Comparison of ENCODE assay signal across 12 cellular contexts in the genomic region with DNA sequence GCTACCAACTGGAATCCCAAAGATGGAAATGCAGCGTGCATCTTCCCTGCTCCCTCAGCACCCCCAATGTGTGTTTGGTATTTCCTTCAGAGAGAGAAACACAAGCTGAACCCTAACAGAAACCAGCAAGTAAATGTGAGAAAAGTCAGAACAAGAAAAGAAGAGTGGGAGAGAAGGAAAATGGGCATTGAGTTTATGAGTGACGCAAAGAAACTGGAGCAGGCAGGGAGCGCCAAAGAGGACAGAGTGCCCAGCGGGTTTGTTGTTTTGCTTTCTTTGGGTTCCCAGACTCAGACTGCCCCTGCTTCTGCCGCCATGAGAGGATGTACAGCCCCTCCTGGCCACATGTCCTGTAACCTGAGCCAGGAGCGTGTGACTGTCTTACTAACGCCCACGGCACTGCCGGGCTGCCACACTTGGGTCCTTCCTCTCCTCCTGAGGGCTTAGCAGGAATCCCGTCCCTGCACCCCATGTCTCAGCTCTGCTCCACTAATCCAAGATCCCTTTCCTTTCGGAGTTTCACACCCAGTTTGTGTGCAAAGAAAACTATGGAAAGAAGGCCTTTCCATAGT.
A peak's percentile ranks its signal among the peaks of the same experiment; 100 is the strongest.
DNase-seq lines count a peak whose midpoint lies in the region; TF ChIP-seq lines count a peak whose summit lies in the region.
"Had no signal": no experiment of that assay in that cellular context is flagged by ENCODE, and none has a peak within 500 bp of the region (broad histone marks: within the 10 kb centered on the region; RNA-seq: fewer than 3 reads in every experiment).

No MANE protein-coding gene starts in this region.

- peak overlapping the region; percentile 51 for H3K4me2 ChIP-seq in hepatocyte

- H2AFZ ChIP-seq in hepatocyte: no peak overlapping the region

- H3K36me3 ChIP-seq in HUES64 (ENCODE audit: insufficient read depth, low read length): peaks cover 30% of the 10 kb centered on the region
- H3K36me3 ChIP-seq in adipocyte (ENCODE audit: control insufficient read depth, insufficient read depth, low read length, severe bottlenecking): peaks cover 87% of the 10 kb centered on the region
- no peaks in the 10 kb centered on the region for H3K36me3 ChIP-seq in hepatocyte (replicated peaks; ENCODE audit: insufficient read depth, low read depth)
- H3K36me3 ChIP-seq: prostate gland had no signal

- H3K27me3 ChIP-seq in HUES64 (ENCODE audit: insufficient read depth, low read length) (no peaks in the 10 kb centered on the region), adipocyte (replicated peaks; ENCODE audit: control insufficient read depth, insufficient read depth, low read length) (no peaks in the 10 kb centered on the region), hepatocyte (no peaks in the 10 kb centered on the region)

- H3K27ac ChIP-seq in HUES64 (ENCODE audit: low read depth, low read length): peak overlapping the region; percentile 4; the same call in 1 of the 2 replicates
- H3K27ac ChIP-seq in hepatocyte: peak overlapping the region; percentile 28
- H3K27ac ChIP-seq: coronary artery, prostate gland, SK-N-MC had no signal

- POLR2A ChIA-PET in HEK293T (lab: Yijun Ruan, JAX): no interaction called here

- no peaks in the 10 kb centered on the region for H4K20me1 ChIP-seq in hepatocyte (ENCODE audit: insufficient read depth, poor library complexity, severe bottlenecking)

- H3K4me1 ChIP-seq in HUES64 (ENCODE audit: insufficient read depth, low read length) (peaks cover 24% of the 10 kb centered on the region), adipocyte (ENCODE audit: control insufficient read depth, insufficient read depth, low read length) (peaks cover 21% of the 10 kb centered on the region), hepatocyte (ENCODE audit: insufficient read depth) (no peaks in the 10 kb centered on the region)
- H3K4me1 ChIP-seq: prostate gland had no signal

- H3K9me2 ChIP-seq in hepatocyte (replicated peaks; ENCODE audit: insufficient read depth): no peaks in the 10 kb centered on the region

- 66% methylated on average over 11 of the region's 11 CpGs for WGBS in HUES64
- WGBS in hepatocyte (ENCODE audit: low lambda C conversion rate, missing lambda C conversion rate): 65% methylated on average over 11 of the region's 11 CpGs

- no peaks in the 10 kb centered on the region for H3K79me2 ChIP-seq in hepatocyte

- H3K4me3 ChIP-seq in HUES64 (ENCODE audit: low read length) (no peak overlapping the region), adipocyte (ENCODE audit: low read length) (no peak overlapping the region), hepatocyte (no peak overlapping the region), skeletal muscle cell (ENCODE audit: low read depth, low read length) (no peak overlapping the region)
- H3K4me3 ChIP-seq: coronary artery, prostate gland, SK-N-MC had no signal

- peak; percentile 61 for DNase-seq in adipocyte (ENCODE audit: low read depth)
- DNase-seq in hepatocyte (ENCODE audit: low spot score): no peak
- peak; percentile 46 for DNase-seq in skeletal muscle cell (ENCODE audit: low read depth)
- no peak for DNase-seq in NOMO-1 (lab: John Stamatoyannopoulos, UW; ENCODE audit: unreplicated experiment in 2 of 2)
- DNase-seq in activated effector memory CD4-positive, alpha-beta T cell treated with anti-CD3 and anti-CD28 coated beads, Interleukin-2, amount 50 U/mL, for 16 hours: no peak
- no peak for DNase-seq in cortex of kidney (lab: John Stamatoyannopoulos, UW)
- no peak for DNase-seq in HEK293T (ENCODE audit: extremely low spot score)
- DNase-seq: NCI-H526 treated with DMSO at 0.1 percent for 48 hours had no signal

- no peak for TF ChIP-seq CTCF in hepatocyte (IDR thresholded peaks at IDR 0.05; ENCODE audit: poor library complexity)

- CTCF ChIA-PET in HEK293T (lab: Yijun Ruan, JAX): no interaction called here

- H3K9ac ChIP-seq in HUES64 (ENCODE audit: low read depth, low read length) (no peak overlapping the region), adipocyte (ENCODE audit: low read length) (no peak overlapping the region)

- H3K9me3 ChIP-seq in HUES64 (ENCODE audit: insufficient read depth, low read depth, low read length) (no peaks in the 10 kb centered on the region), adipocyte (ENCODE audit: control insufficient read depth, low read length) (no peaks in the 10 kb centered on the region), hepatocyte (ENCODE audit: low read depth) (no peaks in the 10 kb centered on the region)
- H3K9me3 ChIP-seq: prostate gland had no signal

TF ChIP-seq in HEK293T, 16 proteins besides CTCF, POLR2A, EP300 and RAD21:
- TF ChIP-seq SUZ12 (IDR thresholded peaks at IDR 0.05) (no peak), ELF4 (IDR thresholded peaks at IDR 0.05) (no peak), HDGF (IDR thresholded peaks at IDR 0.05; ENCODE audit: borderline replicate concordance) (no peak)

Comparison
In these comparisons a context has a peak if more than half of its experiments do, and no peak if none do; other contexts are left out.
1. DNase-seq: peak in adipocyte (single experiment) and skeletal muscle cell (single experiment); none in hepatocyte (single experiment), NOMO-1 (0 of 2), activated effector memory CD4-positive, alpha-beta T cell treated with anti-CD3 and anti-CD28 coated beads, Interleukin-2, amount 50 U/mL, for 16 hours (single experiment), cortex of kidney (single experiment) and HEK293T (single experiment).